In genomic region chr22:36585841-36586240, GRCh38 we compare ENCODE assay signal across 15 cellular contexts. TPM values are rescaled to one million over a fixed set of nuclear protein-coding genes. Genes with fewer than 3 reads are reported as not detected.
DNase-seq lines count a peak whose midpoint lies in the region; FAIRE-seq and TF ChIP-seq lines count a peak whose summit lies in the region.
"Had no signal": no experiment of that assay in that cellular context is flagged by ENCODE, and none has a peak within 500 bp of the region (broad histone marks: within the 10 kb centered on the region; RNA-seq: fewer than 3 reads in every experiment).

No MANE protein-coding gene starts in this region.

- no peaks in the 10 kb centered on the region for H3K9me3 Mint-ChIP-seq in activated T-helper 2 cell treated with anti-CD3 and anti-CD28 coated beads, Interferon-gamma antibody, Interleukin-2, Interleukin-4, amounts not matched to agents 10 μg/mL and 5 μg/mL and 100 μg/mL, durations not matched to agents 14 hours and 24 hours and 36 hours

- H3K36me3 Mint-ChIP-seq in activated T-helper 2 cell treated with anti-CD3 and anti-CD28 coated beads, Interferon-gamma antibody, Interleukin-2, Interleukin-4, amounts not matched to agents 10 μg/mL and 5 μg/mL and 100 μg/mL, durations not matched to agents 14 hours and 24 hours and 36 hours (ENCODE audit: low read depth) = no peaks in the 10 kb centered on the region

- FAIRE-seq in urothelium cell line (lab: Jason Lieb, UNC) = no peak
- FAIRE-seq: K562 had no signal

- TF ChIP-seq CTCF in fibroblast of villous mesenchyme (IDR thresholded peaks at IDR 0.05; ENCODE audit: insufficient read depth, low read depth, low read length) = no peak

- intact Hi-C loops in activated T-helper 2 cell treated with anti-CD3 and anti-CD28 coated beads, Interferon-gamma antibody, Interleukin-2, Interleukin-4, amounts not matched to agents 10 μg/mL and 5 μg/mL and 100 μg/mL, durations not matched to agents 14 hours and 24 hours and 36 hours (cut with micrococcal nuclease) = no loop called here

- DNase-seq in NCI-H82 (lab: John Stamatoyannopoulos, UW) = peak; percentile 17
- DNase-seq in NCI-H82 treated with DMSO at 0.1 percent for 48 hours (lab: John Stamatoyannopoulos, UW; ENCODE audit: unreplicated experiment) = no peak
- DNase-seq in NCI-H345 treated with DMSO at 0.1 percent for 48 hours (lab: John Stamatoyannopoulos, UW; ENCODE audit: unreplicated experiment) = peak; percentile 38
- DNase-seq in fibroblast of villous mesenchyme (ENCODE audit: low read depth) = peak; percentile 5
- DNase-seq in urothelium cell line (ENCODE audit: low spot score) = peak; percentile 56
- DNase-seq in activated T-helper 2 cell treated with anti-CD3 and anti-CD28 coated beads, Interferon-gamma antibody, Interleukin-2, Interleukin-4, amounts not matched to agents 10 μg/mL and 5 μg/mL and 100 μg/mL, durations not matched to agents 14 hours and 24 hours and 36 hours (ENCODE audit: low spot score) = no peak
- no peak for DNase-seq in NCI-H524 (lab: John Stamatoyannopoulos, UW)
- DNase-seq in inferior parietal cortex (ENCODE audit: extremely low spot score) = no peak
- DNase-seq: ACHN; activated gamma-delta T cell treated with Interleukin-2 at 50 U/mL for 16 hours; midbrain; NCI-H1436; NK-92 treated with Interleukin-12 subunit alpha and Interleukin-12 subunit beta, amount 100 ng/mL, for 24 hours; occipital lobe had no signal

- H3K4me1 Mint-ChIP-seq in activated T-helper 2 cell treated with anti-CD3 and anti-CD28 coated beads, Interferon-gamma antibody, Interleukin-2, Interleukin-4, amounts not matched to agents 10 μg/mL and 5 μg/mL and 100 μg/mL, durations not matched to agents 14 hours and 24 hours and 36 hours (ENCODE audit: low read depth) = no peaks in the 10 kb centered on the region

- no peak overlapping the region for H3K4me3 ChIP-seq in fibroblast of villous mesenchyme (ENCODE audit: low read depth, low read length)
- H3K4me3 ChIP-seq: K562 had no signal

- H3K4me3 Mint-ChIP-seq in activated T-helper 2 cell treated with anti-CD3 and anti-CD28 coated beads, Interferon-gamma antibody, Interleukin-2, Interleukin-4, amounts not matched to agents 10 μg/mL and 5 μg/mL and 100 μg/mL, durations not matched to agents 14 hours and 24 hours and 36 hours (ENCODE audit: low read depth) = no peak overlapping the region

- no peak overlapping the region for H3K27ac Mint-ChIP-seq in activated T-helper 2 cell treated with anti-CD3 and anti-CD28 coated beads, Interferon-gamma antibody, Interleukin-2, Interleukin-4, amounts not matched to agents 10 μg/mL and 5 μg/mL and 100 μg/mL, durations not matched to agents 14 hours and 24 hours and 36 hours

- H3K27me3 Mint-ChIP-seq in activated T-helper 2 cell treated with anti-CD3 and anti-CD28 coated beads, Interferon-gamma antibody, Interleukin-2, Interleukin-4, amounts not matched to agents 10 μg/mL and 5 μg/mL and 100 μg/mL, durations not matched to agents 14 hours and 24 hours and 36 hours (ENCODE audit: low read depth) = peaks cover 3% of the 10 kb centered on the region

RNA-seq across cellular contexts. Expression of gene EIF3D, which starts 56.9 kb away (rescaled TPM):
- 224 and 265 TPM in 2 replicates for total RNA-seq in fibroblast of villous mesenchyme
- total RNA-seq in activated T-helper 2 cell treated with anti-CD3 and anti-CD28 coated beads, Interferon-gamma antibody, Interleukin-2, Interleukin-4, amounts not matched to agents 10 μg/mL and 5 μg/mL and 100 μg/mL, durations not matched to agents 14 hours and 24 hours and 36 hours = 300 and 316 TPM in 2 replicates

Comparison
In these comparisons a context has a peak if more than half of its experiments do, and no peak if none do; other contexts are left out.
1. DNase-seq: peak in NCI-H82 (single experiment), NCI-H345 treated with DMSO at 0.1 percent for 48 hours (single experiment), fibroblast of villous mesenchyme (single experiment) and urothelium cell line (single experiment); none in NCI-H82 treated with DMSO at 0.1 percent for 48 hours (single experiment), activated T-helper 2 cell treated with anti-CD3 and anti-CD28 coated beads, Interferon-gamma antibody, Interleukin-2, Interleukin-4, amounts not matched to agents 10 μg/mL and 5 μg/mL and 100 μg/mL, durations not matched to agents 14 hours and 24 hours and 36 hours (single experiment), NCI-H524 (0 of 2) and inferior parietal cortex (single experiment).